Comparison of ENCODE assay signal across 8 cellular contexts in genomic region chr21:42939581-42940413, GRCh38. TPM values are rescaled to one million over a fixed set of nuclear protein-coding genes. Genes with fewer than 3 reads are reported as not detected.
A peak's percentile ranks its signal among the peaks of the same experiment; 100 is the strongest.
DNase-seq lines count a peak whose midpoint lies in the region; ATAC-seq and TF ChIP-seq lines count a peak whose summit lies in the region.

No MANE protein-coding gene starts in this region.

- in situ Hi-C loops in ACHN (cut with HindIII; ENCODE audit: low pct_ligation_motif_present, low pct_unique_long_range_greater_than_20kb, low sequenced_read_pairs), result no loop called here

- no peaks in the 10 kb centered on the region for H3K9me3 Mint-ChIP-seq in activated naive CD4-positive, alpha-beta T cell treated with anti-CD3 and anti-CD28 coated beads for 36 hours

- DNase-seq in ACHN (peak; percentile 93), NCI-H2196 (lab: John Stamatoyannopoulos, UW; ENCODE audit: unreplicated experiment) (peak; percentile 54), dorsolateral prefrontal cortex (peak in 8 of 10 donors; percentile 9 to 91 (median 70)), GDM1 (lab: John Stamatoyannopoulos, UW) (no peak)
- no peak for DNase-seq in activated naive CD4-positive, alpha-beta T cell treated with anti-CD3 and anti-CD28 coated beads for 36 hours

- H3K9me3 ChIP-seq in mesodermal cell (ENCODE audit: control insufficient read depth, low read length), result no peaks in the 10 kb centered on the region

- TF ChIP-seq CTCF in dorsolateral prefrontal cortex (IDR thresholded peaks at IDR 0.05 in 54 of 56, conservative IDR thresholded peaks at IDR 0.05 in 2 of 56; ENCODE audit: low read depth in 1 of 56, partially characterized antibody in 56 of 56), result peak in 3 of 56 donors; percentile 3 to 33 (median 12)

- H3K4me1 ChIP-seq in mesodermal cell (ENCODE audit: control insufficient read depth, insufficient read depth, low read length, poor library complexity, severe bottlenecking), result peaks cover 26% of the 10 kb centered on the region

- no peak overlapping the region for H3K4me3 Mint-ChIP-seq in activated naive CD4-positive, alpha-beta T cell treated with anti-CD3 and anti-CD28 coated beads for 36 hours

- H3K27ac ChIP-seq in dorsolateral prefrontal cortex (peak overlapping the region in 58 of 59 donors; percentile 16 to 92 (median 82)), mesodermal cell (ENCODE audit: low read depth, low read length, severe bottlenecking) (peak overlapping the region; percentile 10)

- ATAC-seq in GM19463 (IDR thresholded peaks at IDR 0.05; ENCODE audit: unreplicated experiment), result no peak
- no peak for ATAC-seq in GM19455 (IDR thresholded peaks at IDR 0.05; ENCODE audit: unreplicated experiment)

- peaks cover 9% of the 10 kb centered on the region for H3K36me3 ChIP-seq in mesodermal cell (ENCODE audit: control insufficient read depth, insufficient read depth, low read length)

- 87 to 91% methylated on average over 12 to 13 of the region's 16 CpGs for WGBS in mesodermal cell (ENCODE audit: insufficient coverage in 2 of 2), 2 experiments

- intact Hi-C loops in dorsolateral prefrontal cortex (cut with DNase I), result loop anchor here in 1 of 2 donors (10.0 kb wide), 1 partner anchor 55 kb away; no protein-coding TSS in a partner anchor
- intact Hi-C loops in activated naive CD4-positive, alpha-beta T cell treated with anti-CD3 and anti-CD28 coated beads for 36 hours (cut with micrococcal nuclease), result no loop called here

- no peaks in the 10 kb centered on the region for H3K36me3 Mint-ChIP-seq in activated naive CD4-positive, alpha-beta T cell treated with anti-CD3 and anti-CD28 coated beads for 36 hours (ENCODE audit: low read depth)

- H3K27me3 Mint-ChIP-seq in activated naive CD4-positive, alpha-beta T cell treated with anti-CD3 and anti-CD28 coated beads for 36 hours (ENCODE audit: low read depth), result no peaks in the 10 kb centered on the region

- CTCF ChIA-PET in activated naive CD4-positive, alpha-beta T cell treated with anti-CD3 and anti-CD28 coated beads for 36 hours (lab: Charles Lee), result no interaction called here

- H3K4me3 ChIP-seq in dorsolateral prefrontal cortex, result peak overlapping the region in 53 of 59 donors; percentile 0 to 58 (median 28)
- no peak overlapping the region for H3K4me3 ChIP-seq in mesodermal cell (ENCODE audit: extremely low read depth, insufficient read depth, low read length, poor library complexity, severe bottlenecking)

- no peaks in the 10 kb centered on the region for H3K27me3 ChIP-seq in dorsolateral prefrontal cortex

- no peaks in the 10 kb centered on the region for H3K4me1 Mint-ChIP-seq in activated naive CD4-positive, alpha-beta T cell treated with anti-CD3 and anti-CD28 coated beads for 36 hours (ENCODE audit: low read depth)

- no peak overlapping the region for H3K27ac Mint-ChIP-seq in activated naive CD4-positive, alpha-beta T cell treated with anti-CD3 and anti-CD28 coated beads for 36 hours

RNA-seq across cellular contexts. Expression of gene ERVH48-1, which starts 14.4 kb away (rescaled TPM):
- total RNA-seq in dorsolateral prefrontal cortex, result not detected
- polyA plus RNA-seq in mesodermal cell (2013, experiment 1 of 2), result 34.9 TPM
- 42.0 TPM for polyA plus RNA-seq in mesodermal cell (2013, experiment 2 of 2)
- total RNA-seq in activated naive CD4-positive, alpha-beta T cell treated with anti-CD3 and anti-CD28 coated beads for 36 hours, result under 1 TPM in 1 of 2 experiments, not detected in 1; 0.17 TPM

RNA-seq across cellular contexts. Expression of gene PKNOX1, which starts 34.6 kb away (rescaled TPM):
- total RNA-seq in dorsolateral prefrontal cortex, result 10 to 100 TPM; 12.3 to 50.7 (median 23.5) TPM
- polyA plus RNA-seq in mesodermal cell (2013, experiment 1 of 2), result 24.1 TPM
- polyA plus RNA-seq in mesodermal cell (2013, experiment 2 of 2), result 22.2 TPM
- 10 to 100 TPM; 15.1 to 17.6 TPM for total RNA-seq in activated naive CD4-positive, alpha-beta T cell treated with anti-CD3 and anti-CD28 coated beads for 36 hours

RNA-seq across cellular contexts. Expression of gene NDUFV3, which starts 46.7 kb away (rescaled TPM):
- 10 to 100 TPM; 31.4 to 60.4 (median 38.6) TPM for total RNA-seq in dorsolateral prefrontal cortex
- 30.8 TPM for polyA plus RNA-seq in mesodermal cell (2013, experiment 1 of 2)
- polyA plus RNA-seq in mesodermal cell (2013, experiment 2 of 2), result 28.9 TPM
- total RNA-seq in activated naive CD4-positive, alpha-beta T cell treated with anti-CD3 and anti-CD28 coated beads for 36 hours, result 10 to 100 TPM; 11.5 to 12.5 TPM

Comparison
In these comparisons a context has a peak if more than half of its experiments do, and no peak if none do; other contexts are left out.
1. DNase-seq: peak in ACHN (single experiment), NCI-H2196 (single experiment) and dorsolateral prefrontal cortex (8 of 10); none in GDM1 (single experiment) and activated naive CD4-positive, alpha-beta T cell treated with anti-CD3 and anti-CD28 coated beads for 36 hours (single experiment).